In genomic region chr12:94033767-94034166, GRCh38 we compare ENCODE assay signal across 30 cellular contexts.
"Had no signal": no experiment of that assay in that cellular context is flagged by ENCODE, and none has a peak within 500 bp of the region (broad histone marks: within the 10 kb centered on the region; RNA-seq: fewer than 3 reads in every experiment).

No MANE protein-coding gene starts in this region.

- H3K36me3 ChIP-seq: breast epithelium, esophagus squamous epithelium, heart right ventricle, neural progenitor cell, right atrium auricular region, thyroid gland, upper lobe of left lung had no signal

- ATAC-seq: heart right ventricle; psoas muscle; stimulated activated memory B cell treated with anti-CD40 and anti-IgM and Interleukin-4, amounts not matched to agents 10 μg/mL and 1 μg/mL and 100 μg/mL, for 72 hours had no signal

- H3K27me3 Mint-ChIP-seq: stimulated activated naive CD8-positive, alpha-beta T cell treated with anti-CD3 and anti-CD28 coated beads, Interleukin-15, amount 100 ng/mL, for 72 hours had no signal

- DNase-seq: activated CD8-positive, alpha-beta memory T cell treated with anti-CD3 and anti-CD28 coated beads for 24 hours; activated effector memory CD4-positive, alpha-beta T cell treated with anti-CD3 and anti-CD28 coated beads, Interleukin-2, amount 50 U/mL, for 16 hours; activated T-cell treated with anti-CD3 and anti-CD28 coated beads, Interleukin-2, amount 50 U/mL, for 1 hour; dermis blood vessel endothelial cell; effector CD4-positive, alpha-beta T cell; esophagus squamous epithelium; foreskin melanocyte; heart right ventricle; mammary epithelial cell; naive B cell; occipital lobe; psoas muscle; stimulated activated CD4-positive, alpha-beta T cell treated with anti-CD3 and anti-CD28 coated beads, Interleukin-1b, Interleukin-23, amount 100 ng/mL, for 48 hours; stimulated activated CD4-positive, alpha-beta T cell treated with anti-CD3 and anti-CD28 coated beads, Interleukin-4, amount 100 ng/mL, for 4 hours; stimulated activated CD8-positive, alpha-beta memory T cell treated with anti-CD3 and anti-CD28 coated beads, Interleukin-4, amount 100 ng/mL, for 48 hours; stimulated activated naive CD8-positive, alpha-beta T cell treated with anti-CD3 and anti-CD28 coated beads, Interleukin-15, amount 100 ng/mL, for 72 hours; substantia nigra; T-helper 2 cell; thyroid gland; upper lobe of left lung had no signal

- H3K4me1 Mint-ChIP-seq: central memory CD8-positive, alpha-beta T cell; naive B cell; neural progenitor cell; stimulated activated memory B cell treated with anti-CD40 and anti-IgM and Interleukin-4, amounts not matched to agents 10 μg/mL and 1 μg/mL and 100 μg/mL, for 72 hours had no signal

- H3K36me3 Mint-ChIP-seq: naive B cell; neural progenitor cell; stimulated activated memory B cell treated with anti-CD40 and anti-IgM and Interleukin-4, amounts not matched to agents 10 μg/mL and 1 μg/mL and 100 μg/mL, for 72 hours had no signal

- H3K9me3 Mint-ChIP-seq: stimulated activated memory B cell treated with anti-CD40 and anti-IgM and Interleukin-4, amounts not matched to agents 10 μg/mL and 1 μg/mL and 100 μg/mL, for 72 hours had no signal

- H3K4me1 ChIP-seq: breast epithelium, esophagus squamous epithelium, neural progenitor cell, parathyroid adenoma, psoas muscle, thyroid gland had no signal

- H3K9me3 ChIP-seq: psoas muscle, thyroid gland had no signal

- H3K27ac Mint-ChIP-seq: activated naive CD4-positive, alpha-beta T cell treated with anti-CD3 and anti-CD28 coated beads, Interleukin-2, amount 50 U/mL, for 72 hours; activated T-helper 1 cell treated with anti-CD3 and anti-CD28 coated beads, Interleukin-12 subunit alpha, Interleukin-12 subunit beta, Interleukin-2, Interleukin-4 antibody, amounts not matched to agents 30 ng/mL and 10 ng/mL and 1 ng/mL, durations not matched to agents 14 hours and 24 hours and 36 hours; neural progenitor cell; stimulated activated memory B cell treated with anti-CD40 and anti-IgM and Interleukin-4, amounts not matched to agents 10 μg/mL and 1 μg/mL and 100 μg/mL, for 72 hours had no signal

- H3K9ac ChIP-seq: neural progenitor cell, parathyroid adenoma had no signal

- H3K4me3 ChIP-seq: breast epithelium, esophagus squamous epithelium, heart right ventricle, neural progenitor cell, psoas muscle, right atrium auricular region, smooth muscle cell, thyroid gland, upper lobe of left lung had no signal

- H3K4me3 Mint-ChIP-seq: activated T-helper 1 cell treated with anti-CD3 and anti-CD28 coated beads, Interleukin-12 subunit alpha, Interleukin-12 subunit beta, Interleukin-2, Interleukin-4 antibody, amounts not matched to agents 30 ng/mL and 10 ng/mL and 1 ng/mL, durations not matched to agents 14 hours and 24 hours and 36 hours; central memory CD8-positive, alpha-beta T cell; naive B cell; neural progenitor cell; stimulated activated memory B cell treated with anti-CD40 and anti-IgM and Interleukin-4, amounts not matched to agents 10 μg/mL and 1 μg/mL and 100 μg/mL, for 72 hours had no signal

- H3K27me3 ChIP-seq: breast epithelium, esophagus squamous epithelium, heart right ventricle, neural progenitor cell, right atrium auricular region, thyroid gland, upper lobe of left lung had no signal

- H3K27ac ChIP-seq: breast epithelium, epithelial cell of prostate, esophagus squamous epithelium, heart right ventricle, neural progenitor cell, parathyroid adenoma, psoas muscle, right atrium auricular region, thyroid gland, upper lobe of left lung had no signal
